ENCODE assay signal across 22 cellular contexts in the genomic region with DNA sequence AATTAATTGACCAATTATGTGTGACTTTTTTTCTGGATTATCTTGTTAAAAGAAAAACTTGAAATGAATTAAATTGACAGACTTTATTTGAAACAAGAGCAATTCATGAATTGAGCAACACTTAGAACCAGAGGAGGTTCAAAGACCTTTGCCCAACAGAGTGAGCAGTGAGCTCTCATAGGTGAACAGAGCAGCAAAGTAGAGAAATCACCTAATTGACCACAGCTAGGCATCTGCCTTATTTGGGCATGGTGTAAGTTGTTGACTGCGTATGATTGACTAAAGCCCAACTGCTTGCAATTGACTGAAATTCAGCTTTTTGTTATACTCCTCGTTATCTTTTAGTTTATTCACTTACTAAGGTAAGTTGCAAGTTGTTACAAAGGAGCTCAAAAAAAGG.
"Had no signal": no experiment of that assay in that cellular context is flagged by ENCODE, and none has a peak within 500 bp of the region (broad histone marks: within the 10 kb centered on the region; RNA-seq: fewer than 3 reads in every experiment).

No MANE protein-coding gene starts in this region.

- H3K4me2 ChIP-seq: KMS-11, SK-N-SH had no signal

- ATAC-seq: K562, Panc1, PC-3 had no signal

- H3K27ac ChIP-seq: KMS-11, RWPE1 had no signal

- H3K9ac ChIP-seq: KMS-11, SK-N-SH had no signal

- H3K9me3 ChIP-seq: SK-N-SH had no signal

- H3K4me3 ChIP-seq: K562 had no signal

- FAIRE-seq: K562 had no signal

- DNase-seq: Kasumi-1; MM.1S; NCI-H1092 treated with DMSO at 0.1 percent for 48 hours; NCI-H1436; NCI-H187; NCI-H2029; NCI-H2171 treated with DMSO at 0.1 percent for 48 hours; NCI-H2227 treated with DMSO at 0.1 percent for 48 hours; NCI-H446; NCI-H510A; NCI-H524 treated with DMSO at 0.1 percent for 48 hours; NCI-H69; NCI-H774; NK-92 treated with Interleukin-12 subunit alpha and Interleukin-12 subunit beta, amount 100 ng/mL, for 24 hours; PC-3; SHP77; SK-N-SH; SW 1271 had no signal
